8 cellular contexts compared by ENCODE assay signal in genomic region chr4:7042697-7043464, GRCh38. TPM values are rescaled to one million over a fixed set of nuclear protein-coding genes. Genes with fewer than 3 reads are reported as not detected.
DNase-seq lines count a peak whose midpoint lies in the region; ATAC-seq lines count a peak whose summit lies in the region.

TADA2B (plus strand) TSS chr4:7043372; CDS start chr4:7043580, 208 bp downstream.

- H3K36me3 Mint-ChIP-seq in effector memory CD8-positive, alpha-beta T cell (ENCODE audit: insufficient read depth), result peaks cover 38% of the 10 kb centered on the region
- no peaks in the 10 kb centered on the region for H3K36me3 Mint-ChIP-seq in memory B cell

- peaks cover 47 to 50% of the 10 kb centered on the region in 2 donors for H3K4me1 Mint-ChIP-seq in effector memory CD8-positive, alpha-beta T cell (ENCODE audit: low read depth in 2 of 2)
- H3K4me1 Mint-ChIP-seq in memory B cell, result peaks cover 41% of the 10 kb centered on the region

- no peaks in the 10 kb centered on the region for H3K27me3 Mint-ChIP-seq in effector memory CD8-positive, alpha-beta T cell
- H3K27me3 Mint-ChIP-seq in memory B cell, result no peaks in the 10 kb centered on the region

- H3K4me3 Mint-ChIP-seq in effector memory CD8-positive, alpha-beta T cell, result peak within 1 kb of the TSS; percentile 88 to 91
- peak within 1 kb of the TSS; percentile 97 for H3K4me3 Mint-ChIP-seq in memory B cell

- peak within 1 kb of the TSS; percentile 87 to 89 for H3K27ac Mint-ChIP-seq in effector memory CD8-positive, alpha-beta T cell
- H3K27ac Mint-ChIP-seq in memory B cell, result peak within 1 kb of the TSS; percentile 86

- DNase-seq in COR-L47 (lab: John Stamatoyannopoulos, UW) (peak; percentile 98), HT1080 (ENCODE audit: low read depth) (peak; percentile 98), NOMO-1 (lab: John Stamatoyannopoulos, UW; ENCODE audit: unreplicated experiment in 2 of 2) (peak; percentile 97 to 98), memory B cell (ENCODE audit: low spot score in 2 of 2) (peak; percentile 89 to 91)
- DNase-seq in activated CD8-positive, alpha-beta memory T cell treated with anti-CD3 and anti-CD28 coated beads for 4 hours (ENCODE audit: low read depth in 2 of 2), result peak; percentile 78 to 82
- DNase-seq in effector memory CD8-positive, alpha-beta T cell, result peak; percentile 84 to 90 (median 85)
- DNase-seq in stimulated activated CD8-positive, alpha-beta memory T cell treated with anti-CD3 and anti-CD28 coated beads, Interleukin-12 subunit alpha, Interleukin-12 subunit beta, amount 100 ng/mL, for 24 hours (ENCODE audit: extremely low read depth), result peak; percentile 71

- ATAC-seq in GM21360 (IDR thresholded peaks at IDR 0.05; ENCODE audit: unreplicated experiment) (peak; percentile 82), memory B cell (ENCODE audit: low read depth) (peak; percentile 76)
- ATAC-seq in effector memory CD8-positive, alpha-beta T cell (replicated peaks), result peak; percentile 77

- no peaks in the 10 kb centered on the region for H3K9me3 Mint-ChIP-seq in effector memory CD8-positive, alpha-beta T cell
- H3K9me3 Mint-ChIP-seq in memory B cell, result no peaks in the 10 kb centered on the region

RNA-seq across cellular contexts. Expression of gene TADA2B, which starts in this region (rescaled TPM):
- 9.4 and 11.8 TPM in 2 replicates for total RNA-seq in HT1080 (2014; rRNA removed; shearing (Covaris generic))
- polyA plus RNA-seq in HT1080 (2015; cell fraction: cytosol; rRNA removed), result 9.8 and 10.4 TPM in 2 replicates
- polyA plus RNA-seq in HT1080 (2015; cell fraction: nucleus; rRNA removed), result 6.5 and 8.6 TPM in 2 replicates

Comparison
In these comparisons a context has a peak if more than half of its experiments do, and no peak if none do; other contexts are left out.
1. Peak in every context shown above with its lines: DNase-seq and ATAC-seq.